1 cellular context compared by ENCODE assay signal in the genomic region with DNA sequence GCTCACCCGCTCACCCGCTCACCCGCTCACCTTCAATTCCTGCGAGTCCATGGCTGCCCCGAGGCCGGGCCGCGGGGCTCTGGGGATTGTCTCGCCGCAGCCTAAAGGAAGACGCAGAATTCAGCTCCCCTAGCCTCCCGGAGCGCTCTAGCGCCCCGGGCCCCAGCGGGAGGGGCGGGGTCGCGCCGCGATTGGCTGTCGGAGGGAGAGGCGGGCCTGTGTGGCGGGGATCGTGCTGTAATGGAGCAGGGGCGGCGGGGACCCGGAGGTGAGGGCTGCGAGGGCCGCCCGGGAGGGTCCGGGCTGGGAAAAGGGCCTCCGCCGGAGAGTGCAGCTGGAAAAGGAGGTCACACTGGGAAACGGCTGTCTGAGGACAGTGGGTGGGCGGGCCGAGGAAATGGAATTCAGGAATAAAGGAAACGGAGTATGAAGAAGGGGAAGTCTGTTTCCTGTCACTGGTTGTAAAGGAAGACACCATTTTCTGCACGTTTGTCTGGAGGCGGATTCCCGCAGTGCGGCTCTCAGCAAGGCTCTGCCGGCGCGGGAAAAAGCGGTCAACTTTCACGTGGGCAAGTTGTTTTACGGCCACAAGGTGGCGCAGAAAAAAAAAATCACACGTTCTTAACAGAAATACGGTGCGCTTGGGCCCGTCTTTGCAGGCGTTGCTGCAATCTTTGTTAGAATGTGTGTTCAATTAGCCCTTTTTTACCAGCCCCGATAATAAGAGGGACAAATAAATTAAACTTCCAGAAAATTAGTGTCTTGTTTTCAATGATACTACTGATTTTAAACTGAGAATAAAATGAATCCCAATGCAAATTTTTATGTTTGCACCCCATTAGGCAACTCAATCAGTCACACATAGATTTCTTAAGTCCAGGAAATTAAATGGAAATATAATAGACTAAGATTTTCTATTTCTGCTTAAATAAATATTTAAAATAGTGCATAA.
TF ChIP-seq lines count a peak whose summit lies in the region.

A gene (minus strand): TSS at position 122 of the 952 bp plus-strand sequence. CDS start 71 bp downstream, at position 51.

TF ChIP-seq in K562, 482 proteins besides CTCF, POLR2A, EP300 and RAD21 (continued from another document and continues in another):
- TF ChIP-seq DMBX1 (CRISPR knock-in tag; IDR thresholded peaks at IDR 0.05; ENCODE audit: borderline replicate concordance), result no peak
- 0 out of 2 replicates have a peak, but pooled peaks have one; percentile 46 for TF ChIP-seq ZBTB17 (CRISPR knock-in tag; IDR thresholded peaks at IDR 0.05)
- TF ChIP-seq CBFA2T2 (conservative IDR thresholded peaks at IDR 0.05), result peak; percentile 19; the same call in 1 of the 2 replicates
- TF ChIP-seq ZNF253 (CRISPR knock-in tag; conservative IDR thresholded peaks at IDR 0.05), result no peak
- peak; percentile 66; the same call in 1 of the 2 replicates for TF ChIP-seq KLF16 (IDR thresholded peaks at IDR 0.05)
- no peak for TF ChIP-seq ZNF699 (CRISPR knock-in tag; IDR thresholded peaks at IDR 0.05; ENCODE audit: insufficient replicate concordance)
- no peak for TF ChIP-seq HDAC6 (IDR thresholded peaks at IDR 0.05; ENCODE audit: low read depth, low read length)
- TF ChIP-seq ZNF589 (CRISPR knock-in tag; IDR thresholded peaks at IDR 0.05; ENCODE audit: low read depth), result peak; percentile 64; the same call in 1 of the 2 replicates
- peak; percentile 32 for TF ChIP-seq FIP1L1 (IDR thresholded peaks at IDR 0.05; ENCODE audit: low read depth, low read length, poor library complexity, severe bottlenecking)
- TF ChIP-seq PURB (CRISPR knock-in tag; IDR thresholded peaks at IDR 0.05; ENCODE audit: low read depth), result no peak
- peak; percentile 79 for TF ChIP-seq KDM5B (IDR thresholded peaks at IDR 0.05; ENCODE audit: insufficient replicate concordance, low read depth, low read length)
- peak; percentile 24; the same call in 1 of the 2 replicates for TF ChIP-seq ZNF316 (IDR thresholded peaks at IDR 0.05)
- TF ChIP-seq, protein P1, sequence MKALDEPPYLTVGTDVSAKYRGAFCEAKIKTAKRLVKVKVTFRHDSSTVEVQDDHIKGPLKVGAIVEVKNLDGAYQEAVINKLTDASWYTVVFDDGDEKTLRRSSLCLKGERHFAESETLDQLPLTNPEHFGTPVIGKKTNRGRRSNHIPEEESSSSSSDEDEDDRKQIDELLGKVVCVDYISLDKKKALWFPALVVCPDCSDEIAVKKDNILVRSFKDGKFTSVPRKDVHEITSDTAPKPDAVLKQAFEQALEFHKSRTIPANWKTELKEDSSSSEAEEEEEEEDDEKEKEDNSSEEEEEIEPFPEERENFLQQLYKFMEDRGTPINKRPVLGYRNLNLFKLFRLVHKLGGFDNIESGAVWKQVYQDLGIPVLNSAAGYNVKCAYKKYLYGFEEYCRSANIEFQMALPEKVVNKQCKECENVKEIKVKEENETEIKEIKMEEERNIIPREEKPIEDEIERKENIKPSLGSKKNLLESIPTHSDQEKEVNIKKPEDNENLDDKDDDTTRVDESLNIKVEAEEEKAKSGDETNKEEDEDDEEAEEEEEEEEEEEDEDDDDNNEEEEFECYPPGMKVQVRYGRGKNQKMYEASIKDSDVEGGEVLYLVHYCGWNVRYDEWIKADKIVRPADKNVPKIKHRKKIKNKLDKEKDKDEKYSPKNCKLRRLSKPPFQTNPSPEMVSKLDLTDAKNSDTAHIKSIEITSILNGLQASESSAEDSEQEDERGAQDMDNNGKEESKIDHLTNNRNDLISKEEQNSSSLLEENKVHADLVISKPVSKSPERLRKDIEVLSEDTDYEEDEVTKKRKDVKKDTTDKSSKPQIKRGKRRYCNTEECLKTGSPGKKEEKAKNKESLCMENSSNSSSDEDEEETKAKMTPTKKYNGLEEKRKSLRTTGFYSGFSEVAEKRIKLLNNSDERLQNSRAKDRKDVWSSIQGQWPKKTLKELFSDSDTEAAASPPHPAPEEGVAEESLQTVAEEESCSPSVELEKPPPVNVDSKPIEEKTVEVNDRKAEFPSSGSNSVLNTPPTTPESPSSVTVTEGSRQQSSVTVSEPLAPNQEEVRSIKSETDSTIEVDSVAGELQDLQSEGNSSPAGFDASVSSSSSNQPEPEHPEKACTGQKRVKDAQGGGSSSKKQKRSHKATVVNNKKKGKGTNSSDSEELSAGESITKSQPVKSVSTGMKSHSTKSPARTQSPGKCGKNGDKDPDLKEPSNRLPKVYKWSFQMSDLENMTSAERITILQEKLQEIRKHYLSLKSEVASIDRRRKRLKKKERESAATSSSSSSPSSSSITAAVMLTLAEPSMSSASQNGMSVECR (CRISPR knock-in tag; IDR thresholded peaks at IDR 0.05), result peak; percentile 80
- no peak for TF ChIP-seq ESRRB (CRISPR knock-in tag; IDR thresholded peaks at IDR 0.05; ENCODE audit: borderline replicate concordance)
- TF ChIP-seq CEBPB (tag; IDR thresholded peaks at IDR 0.05), result peak; percentile 60
- TF ChIP-seq NR3C1 (CRISPR knock-in tag; IDR thresholded peaks at IDR 0.05), result peak; percentile 63; the same call in 1 of the 2 replicates
- TF ChIP-seq, protein P2, sequence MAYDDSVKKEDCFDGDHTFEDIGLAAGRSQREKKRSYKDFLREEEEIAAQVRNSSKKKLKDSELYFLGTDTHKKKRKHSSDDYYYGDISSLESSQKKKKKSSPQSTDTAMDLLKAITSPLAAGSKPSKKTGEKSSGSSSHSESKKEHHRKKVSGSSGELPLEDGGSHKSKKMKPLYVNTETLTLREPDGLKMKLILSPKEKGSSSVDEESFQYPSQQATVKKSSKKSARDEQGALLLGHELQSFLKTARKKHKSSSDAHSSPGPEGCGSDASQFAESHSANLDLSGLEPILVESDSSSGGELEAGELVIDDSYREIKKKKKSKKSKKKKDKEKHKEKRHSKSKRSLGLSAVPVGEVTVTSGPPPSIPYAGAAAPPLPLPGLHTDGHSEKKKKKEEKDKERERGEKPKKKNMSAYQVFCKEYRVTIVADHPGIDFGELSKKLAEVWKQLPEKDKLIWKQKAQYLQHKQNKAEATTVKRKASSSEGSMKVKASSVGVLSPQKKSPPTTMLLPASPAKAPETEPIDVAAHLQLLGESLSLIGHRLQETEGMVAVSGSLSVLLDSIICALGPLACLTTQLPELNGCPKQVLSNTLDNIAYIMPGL (CRISPR knock-in tag; IDR thresholded peaks at IDR 0.05), result peak; percentile 72; the same call in 1 of the 2 replicates
- no peak for TF ChIP-seq ARID2 (IDR thresholded peaks at IDR 0.05)
- TF ChIP-seq OTX1 (CRISPR knock-in tag; IDR thresholded peaks at IDR 0.05), result no peak
- peak; percentile 66; the same call in 1 of the 2 replicates for TF ChIP-seq SMARCE1 (IDR thresholded peaks at IDR 0.05)
- no peak for TF ChIP-seq FOXJ2 (tag; IDR thresholded peaks at IDR 0.05)
- TF ChIP-seq SAP30 (IDR thresholded peaks at IDR 0.05; ENCODE audit: borderline replicate concordance, insufficient read depth, low read depth, low read length, poor library complexity, severe bottlenecking), result peak; percentile 45
- TF ChIP-seq, protein P3, sequence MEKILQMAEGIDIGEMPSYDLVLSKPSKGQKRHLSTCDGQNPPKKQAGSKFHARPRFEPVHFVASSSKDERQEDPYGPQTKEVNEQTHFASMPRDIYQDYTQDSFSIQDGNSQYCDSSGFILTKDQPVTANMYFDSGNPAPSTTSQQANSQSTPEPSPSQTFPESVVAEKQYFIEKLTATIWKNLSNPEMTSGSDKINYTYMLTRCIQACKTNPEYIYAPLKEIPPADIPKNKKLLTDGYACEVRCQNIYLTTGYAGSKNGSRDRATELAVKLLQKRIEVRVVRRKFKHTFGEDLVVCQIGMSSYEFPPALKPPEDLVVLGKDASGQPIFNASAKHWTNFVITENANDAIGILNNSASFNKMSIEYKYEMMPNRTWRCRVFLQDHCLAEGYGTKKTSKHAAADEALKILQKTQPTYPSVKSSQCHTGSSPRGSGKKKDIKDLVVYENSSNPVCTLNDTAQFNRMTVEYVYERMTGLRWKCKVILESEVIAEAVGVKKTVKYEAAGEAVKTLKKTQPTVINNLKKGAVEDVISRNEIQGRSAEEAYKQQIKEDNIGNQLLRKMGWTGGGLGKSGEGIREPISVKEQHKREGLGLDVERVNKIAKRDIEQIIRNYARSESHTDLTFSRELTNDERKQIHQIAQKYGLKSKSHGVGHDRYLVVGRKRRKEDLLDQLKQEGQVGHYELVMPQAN (IDR thresholded peaks at IDR 0.05; ENCODE audit: borderline replicate concordance), result peak; percentile 88; the same call in 1 of the 2 replicates
- TF ChIP-seq CREBBP (IDR thresholded peaks at IDR 0.05; ENCODE audit: low read depth, low read length), result no peak
- peak; percentile 83; the same call in 1 of the 2 replicates for TF ChIP-seq PHF21A (IDR thresholded peaks at IDR 0.05; ENCODE audit: borderline replicate concordance, low read depth)
- TF ChIP-seq, protein P4, sequence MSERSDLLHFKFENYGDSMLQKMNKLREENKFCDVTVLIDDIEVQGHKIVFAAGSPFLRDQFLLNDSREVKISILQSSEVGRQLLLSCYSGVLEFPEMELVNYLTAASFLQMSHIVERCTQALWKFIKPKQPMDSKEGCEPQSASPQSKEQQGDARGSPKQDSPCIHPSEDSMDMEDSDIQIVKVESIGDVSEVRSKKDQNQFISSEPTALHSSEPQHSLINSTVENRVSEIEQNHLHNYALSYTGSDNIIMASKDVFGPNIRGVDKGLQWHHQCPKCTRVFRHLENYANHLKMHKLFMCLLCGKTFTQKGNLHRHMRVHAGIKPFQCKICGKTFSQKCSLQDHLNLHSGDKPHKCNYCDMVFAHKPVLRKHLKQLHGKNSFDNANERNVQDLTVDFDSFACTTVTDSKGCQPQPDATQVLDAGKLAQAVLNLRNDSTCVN (CRISPR knock-in tag; IDR thresholded peaks at IDR 0.05), result no peak; the same call in 1 of the 2 replicates
- TF ChIP-seq JUND (IDR thresholded peaks at IDR 0.05; ENCODE audit: borderline replicate concordance, low read depth, low read length), result peak; percentile 24
- no peak for TF ChIP-seq JUND (tag; IDR thresholded peaks at IDR 0.05; ENCODE audit: borderline replicate concordance, low read depth, low read length)
- peak; percentile 52; the same call in 1 of the 2 replicates for TF ChIP-seq STAT5A (IDR thresholded peaks at IDR 0.05; ENCODE audit: borderline replicate concordance, low read length)
- TF ChIP-seq POLR2AphosphoS2 (IDR thresholded peaks at IDR 0.05; ENCODE audit: low read length), result no peak
- no peak for TF ChIP-seq FOXJ3 (CRISPR knock-in tag; IDR thresholded peaks at IDR 0.05)
- TF ChIP-seq CBFB (CRISPR knock-in tag; IDR thresholded peaks at IDR 0.05), result peak; percentile 83; the same call in 1 of the 2 replicates
- no peak for TF ChIP-seq SIN3B (IDR thresholded peaks at IDR 0.05; ENCODE audit: low read depth)
- TF ChIP-seq, protein P5, sequence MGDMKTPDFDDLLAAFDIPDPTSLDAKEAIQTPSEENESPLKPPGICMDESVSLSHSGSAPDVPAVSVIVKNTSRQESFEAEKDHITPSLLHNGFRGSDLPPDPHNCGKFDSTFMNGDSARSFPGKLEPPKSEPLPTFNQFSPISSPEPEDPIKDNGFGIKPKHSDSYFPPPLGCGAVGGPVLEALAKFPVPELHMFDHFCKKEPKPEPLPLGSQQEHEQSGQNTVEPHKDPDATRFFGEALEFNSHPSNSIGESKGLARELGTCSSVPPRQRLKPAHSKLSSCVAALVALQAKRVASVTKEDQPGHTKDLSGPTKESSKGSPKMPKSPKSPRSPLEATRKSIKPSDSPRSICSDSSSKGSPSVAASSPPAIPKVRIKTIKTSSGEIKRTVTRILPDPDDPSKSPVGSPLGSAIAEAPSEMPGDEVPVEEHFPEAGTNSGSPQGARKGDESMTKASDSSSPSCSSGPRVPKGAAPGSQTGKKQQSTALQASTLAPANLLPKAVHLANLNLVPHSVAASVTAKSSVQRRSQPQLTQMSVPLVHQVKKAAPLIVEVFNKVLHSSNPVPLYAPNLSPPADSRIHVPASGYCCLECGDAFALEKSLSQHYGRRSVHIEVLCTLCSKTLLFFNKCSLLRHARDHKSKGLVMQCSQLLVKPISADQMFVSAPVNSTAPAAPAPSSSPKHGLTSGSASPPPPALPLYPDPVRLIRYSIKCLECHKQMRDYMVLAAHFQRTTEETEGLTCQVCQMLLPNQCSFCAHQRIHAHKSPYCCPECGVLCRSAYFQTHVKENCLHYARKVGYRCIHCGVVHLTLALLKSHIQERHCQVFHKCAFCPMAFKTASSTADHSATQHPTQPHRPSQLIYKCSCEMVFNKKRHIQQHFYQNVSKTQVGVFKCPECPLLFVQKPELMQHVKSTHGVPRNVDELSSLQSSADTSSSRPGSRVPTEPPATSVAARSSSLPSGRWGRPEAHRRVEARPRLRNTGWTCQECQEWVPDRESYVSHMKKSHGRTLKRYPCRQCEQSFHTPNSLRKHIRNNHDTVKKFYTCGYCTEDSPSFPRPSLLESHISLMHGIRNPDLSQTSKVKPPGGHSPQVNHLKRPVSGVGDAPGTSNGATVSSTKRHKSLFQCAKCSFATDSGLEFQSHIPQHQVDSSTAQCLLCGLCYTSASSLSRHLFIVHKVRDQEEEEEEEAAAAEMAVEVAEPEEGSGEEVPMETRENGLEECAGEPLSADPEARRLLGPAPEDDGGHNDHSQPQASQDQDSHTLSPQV (IDR thresholded peaks at IDR 0.05), result peak; percentile 80
- TF ChIP-seq BCOR (IDR thresholded peaks at IDR 0.05), result peak; percentile 64; the same call in 1 of the 2 replicates
- TF ChIP-seq, protein P6, sequence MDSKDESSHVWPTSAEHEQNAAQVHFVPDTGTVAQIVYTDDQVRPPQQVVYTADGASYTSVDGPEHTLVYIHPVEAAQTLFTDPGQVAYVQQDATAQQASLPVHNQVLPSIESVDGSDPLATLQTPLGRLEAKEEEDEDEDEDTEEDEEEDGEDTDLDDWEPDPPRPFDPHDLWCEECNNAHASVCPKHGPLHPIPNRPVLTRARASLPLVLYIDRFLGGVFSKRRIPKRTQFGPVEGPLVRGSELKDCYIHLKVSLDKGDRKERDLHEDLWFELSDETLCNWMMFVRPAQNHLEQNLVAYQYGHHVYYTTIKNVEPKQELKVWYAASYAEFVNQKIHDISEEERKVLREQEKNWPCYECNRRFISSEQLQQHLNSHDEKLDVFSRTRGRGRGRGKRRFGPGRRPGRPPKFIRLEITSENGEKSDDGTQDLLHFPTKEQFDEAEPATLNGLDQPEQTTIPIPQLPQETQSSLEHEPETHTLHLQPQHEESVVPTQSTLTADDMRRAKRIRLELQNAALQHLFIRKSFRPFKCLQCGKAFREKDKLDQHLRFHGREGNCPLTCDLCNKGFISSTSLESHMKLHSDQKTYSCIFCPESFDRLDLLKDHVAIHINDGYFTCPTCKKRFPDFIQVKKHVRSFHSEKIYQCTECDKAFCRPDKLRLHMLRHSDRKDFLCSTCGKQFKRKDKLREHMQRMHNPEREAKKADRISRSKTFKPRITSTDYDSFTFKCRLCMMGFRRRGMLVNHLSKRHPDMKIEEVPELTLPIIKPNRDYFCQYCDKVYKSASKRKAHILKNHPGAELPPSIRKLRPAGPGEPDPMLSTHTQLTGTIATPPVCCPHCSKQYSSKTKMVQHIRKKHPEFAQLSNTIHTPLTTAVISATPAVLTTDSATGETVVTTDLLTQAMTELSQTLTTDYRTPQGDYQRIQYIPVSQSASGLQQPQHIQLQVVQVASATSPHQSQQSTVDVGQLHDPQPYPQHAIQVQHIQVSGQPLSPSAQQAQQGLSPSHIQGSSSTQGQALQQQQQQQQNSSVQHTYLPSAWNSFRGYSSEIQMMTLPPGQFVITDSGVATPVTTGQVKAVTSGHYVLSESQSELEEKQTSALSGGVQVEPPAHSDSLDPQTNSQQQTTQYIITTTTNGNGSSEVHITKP (IDR thresholded peaks at IDR 0.05; ENCODE audit: partially characterized antibody), result peak; percentile 82
- peak; percentile 59; the same call in 1 of the 2 replicates for TF ChIP-seq RAD51 (IDR thresholded peaks at IDR 0.05; ENCODE audit: borderline replicate concordance, low read depth)
- TF ChIP-seq SMAD4 (CRISPR knock-in tag; conservative IDR thresholded peaks at IDR 0.05), result peak; percentile 74
- no peak for TF ChIP-seq SAFB2 (IDR thresholded peaks at IDR 0.05; ENCODE audit: borderline replicate concordance, low read depth, low read length, severe bottlenecking)
- peak; percentile 79 for TF ChIP-seq PHF8 (IDR thresholded peaks at IDR 0.05; ENCODE audit: borderline replicate concordance, low read length)
- TF ChIP-seq NFIC (IDR thresholded peaks at IDR 0.05), result peak; percentile 43; the same call in 1 of the 2 replicates
- TF ChIP-seq TAF1 (IDR thresholded peaks at IDR 0.05; ENCODE audit: control insufficient read depth, extremely low read depth, insufficient read depth, low read length, severe bottlenecking), result peak; percentile 81
